In genomic region chr20:43774754-43775153, GRCh38 we compare ENCODE assay signal across 18 cellular contexts. TPM values are rescaled to one million over a fixed set of nuclear protein-coding genes. Genes with fewer than 3 reads are reported as not detected.
A peak's percentile ranks its signal among the peaks of the same experiment; 100 is the strongest.
DNase-seq lines count a peak whose midpoint lies in the region; ATAC-seq and TF ChIP-seq lines count a peak whose summit lies in the region.
"Had no signal": no experiment of that assay in that cellular context is flagged by ENCODE, and none has a peak within 500 bp of the region (broad histone marks: within the 10 kb centered on the region; RNA-seq: fewer than 3 reads in every experiment).

No MANE protein-coding gene starts in this region.

- no peak for TF ChIP-seq CTCF in adrenal gland (IDR thresholded peaks at IDR 0.05)
- no peak for TF ChIP-seq CTCF in neural progenitor cell (IDR thresholded peaks at IDR 0.05)

- ATAC-seq in activated naive CD8-positive, alpha-beta T cell treated with anti-CD3 and anti-CD28 coated beads, Interleukin-2, amount 10 ng/mL, durations not matched to agents 7 days and 5 days (ENCODE audit: low read depth) = no peak
- peak; percentile 60 for ATAC-seq in activated T-helper 17 cell treated with anti-CD3 and anti-CD28 coated beads, Interleukin-2, amount 50 U/mL, for 72 hours (replicated peaks)
- ATAC-seq: GM12878, HepG2 had no signal

- H3K9ac ChIP-seq in neural progenitor cell = no peak overlapping the region
- H3K9ac ChIP-seq: BLaER1 treated with 17β-estradiol and CSF1 and Interleukin-3, amounts not matched to agents 10 nM and 100 nM had no signal

- WGBS in adrenal gland, 4 donors = 80 to 85% (median 84%) methylated on average over 10 of the region's 10 CpGs

- H2AFZ ChIP-seq in neural progenitor cell (replicated peaks) = no peak overlapping the region

- H3K27ac Mint-ChIP-seq in activated CD4-positive, alpha-beta memory T cell treated with anti-CD3 and anti-CD28 coated beads for 36 hours = no peak overlapping the region
- H3K27ac Mint-ChIP-seq in activated CD4-positive, alpha-beta memory T cell treated with anti-CD3 and anti-CD28 coated beads, Interleukin-2, amount 10 ng/mL, durations not matched to agents 7 days and 5 days = no peak overlapping the region
- peak overlapping the region; percentile 27 for H3K27ac Mint-ChIP-seq in activated naive CD8-positive, alpha-beta T cell treated with anti-CD3 and anti-CD28 coated beads, Interleukin-2, amount 10 ng/mL, durations not matched to agents 7 days and 5 days
- H3K27ac Mint-ChIP-seq in activated naive CD8-positive, alpha-beta T cell treated with anti-CD3 and anti-CD28 coated beads for 36 hours = no peak overlapping the region
- peak overlapping the region; percentile 39 for H3K27ac Mint-ChIP-seq in activated T-helper 17 cell treated with anti-CD3 and anti-CD28 coated beads, Interleukin-2, amount 50 U/mL, for 72 hours
- no peak overlapping the region for H3K27ac Mint-ChIP-seq in neural progenitor cell
- H3K27ac Mint-ChIP-seq: CD4-positive, alpha-beta T cell had no signal

- no peaks in the 10 kb centered on the region for H3K79me2 ChIP-seq in neural progenitor cell (ENCODE audit: low read depth)

- no peak for TF ChIP-seq POLR2A in adrenal gland (IDR thresholded peaks at IDR 0.05)

- H3K4me3 Mint-ChIP-seq in activated CD4-positive, alpha-beta memory T cell treated with anti-CD3 and anti-CD28 coated beads for 36 hours = no peak overlapping the region
- no peak overlapping the region for H3K4me3 Mint-ChIP-seq in activated CD4-positive, alpha-beta memory T cell treated with anti-CD3 and anti-CD28 coated beads, Interleukin-2, amount 10 ng/mL, durations not matched to agents 7 days and 5 days
- H3K4me3 Mint-ChIP-seq in activated naive CD8-positive, alpha-beta T cell treated with anti-CD3 and anti-CD28 coated beads, Interleukin-2, amount 10 ng/mL, durations not matched to agents 7 days and 5 days = no peak overlapping the region
- no peak overlapping the region for H3K4me3 Mint-ChIP-seq in activated naive CD8-positive, alpha-beta T cell treated with anti-CD3 and anti-CD28 coated beads for 36 hours
- H3K4me3 Mint-ChIP-seq in activated T-helper 17 cell treated with anti-CD3 and anti-CD28 coated beads, Interleukin-2, amount 50 U/mL, for 72 hours = no peak overlapping the region
- H3K4me3 Mint-ChIP-seq in neural progenitor cell = no peak overlapping the region
- H3K4me3 Mint-ChIP-seq: CD4-positive, alpha-beta T cell had no signal

- peaks cover 25% of the 10 kb centered on the region for H3K27me3 Mint-ChIP-seq in activated CD4-positive, alpha-beta memory T cell treated with anti-CD3 and anti-CD28 coated beads for 36 hours
- peaks cover 46% of the 10 kb centered on the region for H3K27me3 Mint-ChIP-seq in activated CD4-positive, alpha-beta memory T cell treated with anti-CD3 and anti-CD28 coated beads, Interleukin-2, amount 10 ng/mL, durations not matched to agents 7 days and 5 days
- peaks cover 30% of the 10 kb centered on the region for H3K27me3 Mint-ChIP-seq in activated naive CD8-positive, alpha-beta T cell treated with anti-CD3 and anti-CD28 coated beads, Interleukin-2, amount 10 ng/mL, durations not matched to agents 7 days and 5 days
- H3K27me3 Mint-ChIP-seq in activated naive CD8-positive, alpha-beta T cell treated with anti-CD3 and anti-CD28 coated beads for 36 hours = peaks cover 20% of the 10 kb centered on the region
- peaks cover 40% of the 10 kb centered on the region for H3K27me3 Mint-ChIP-seq in activated T-helper 17 cell treated with anti-CD3 and anti-CD28 coated beads, Interleukin-2, amount 50 U/mL, for 72 hours
- H3K27me3 Mint-ChIP-seq in neural progenitor cell (ENCODE audit: insufficient read depth, low read depth) = peaks cover 5% of the 10 kb centered on the region

- H3K4me1 Mint-ChIP-seq in activated CD4-positive, alpha-beta memory T cell treated with anti-CD3 and anti-CD28 coated beads for 36 hours (ENCODE audit: low read depth) = peaks cover 4% of the 10 kb centered on the region
- peaks cover 1% of the 10 kb centered on the region for H3K4me1 Mint-ChIP-seq in activated CD4-positive, alpha-beta memory T cell treated with anti-CD3 and anti-CD28 coated beads, Interleukin-2, amount 10 ng/mL, durations not matched to agents 7 days and 5 days
- no peaks in the 10 kb centered on the region for H3K4me1 Mint-ChIP-seq in activated naive CD8-positive, alpha-beta T cell treated with anti-CD3 and anti-CD28 coated beads, Interleukin-2, amount 10 ng/mL, durations not matched to agents 7 days and 5 days
- no peaks in the 10 kb centered on the region for H3K4me1 Mint-ChIP-seq in activated naive CD8-positive, alpha-beta T cell treated with anti-CD3 and anti-CD28 coated beads for 36 hours
- peaks cover 6% of the 10 kb centered on the region for H3K4me1 Mint-ChIP-seq in activated T-helper 17 cell treated with anti-CD3 and anti-CD28 coated beads, Interleukin-2, amount 50 U/mL, for 72 hours
- H3K4me1 Mint-ChIP-seq in neural progenitor cell = peaks cover 3% of the 10 kb centered on the region

- intact Hi-C loops in activated CD4-positive, alpha-beta memory T cell treated with anti-CD3 and anti-CD28 coated beads for 36 hours (cut with micrococcal nuclease) = no loop called here
- intact Hi-C loops in adrenal gland (cut with DNase I) = no loop called here

- H3K4me3 ChIP-seq in adrenal gland = no peak overlapping the region
- no peak overlapping the region for H3K4me3 ChIP-seq in neural progenitor cell
- H3K4me3 ChIP-seq: BLaER1 treated with 17β-estradiol and CSF1 and Interleukin-3, amounts not matched to agents 10 nM and 100 nM; GM12878 had no signal

- H3K36me3 Mint-ChIP-seq in activated CD4-positive, alpha-beta memory T cell treated with anti-CD3 and anti-CD28 coated beads for 36 hours = no peaks in the 10 kb centered on the region
- H3K36me3 Mint-ChIP-seq in activated CD4-positive, alpha-beta memory T cell treated with anti-CD3 and anti-CD28 coated beads, Interleukin-2, amount 10 ng/mL, durations not matched to agents 7 days and 5 days (ENCODE audit: low read depth) = peaks cover 2% of the 10 kb centered on the region
- peaks cover 7% of the 10 kb centered on the region for H3K36me3 Mint-ChIP-seq in activated naive CD8-positive, alpha-beta T cell treated with anti-CD3 and anti-CD28 coated beads, Interleukin-2, amount 10 ng/mL, durations not matched to agents 7 days and 5 days
- peaks cover 2% of the 10 kb centered on the region for H3K36me3 Mint-ChIP-seq in activated naive CD8-positive, alpha-beta T cell treated with anti-CD3 and anti-CD28 coated beads for 36 hours
- H3K36me3 Mint-ChIP-seq in activated T-helper 17 cell treated with anti-CD3 and anti-CD28 coated beads, Interleukin-2, amount 50 U/mL, for 72 hours (ENCODE audit: low read depth) = no peaks in the 10 kb centered on the region
- no peaks in the 10 kb centered on the region for H3K36me3 Mint-ChIP-seq in neural progenitor cell

- peaks cover 18% of the 10 kb centered on the region for H3K9me3 Mint-ChIP-seq in activated CD4-positive, alpha-beta memory T cell treated with anti-CD3 and anti-CD28 coated beads for 36 hours
- H3K9me3 Mint-ChIP-seq in activated CD4-positive, alpha-beta memory T cell treated with anti-CD3 and anti-CD28 coated beads, Interleukin-2, amount 10 ng/mL, durations not matched to agents 7 days and 5 days = peaks cover 8% of the 10 kb centered on the region
- H3K9me3 Mint-ChIP-seq in activated naive CD8-positive, alpha-beta T cell treated with anti-CD3 and anti-CD28 coated beads, Interleukin-2, amount 10 ng/mL, durations not matched to agents 7 days and 5 days = peaks cover 16% of the 10 kb centered on the region
- peaks cover 8% of the 10 kb centered on the region for H3K9me3 Mint-ChIP-seq in activated naive CD8-positive, alpha-beta T cell treated with anti-CD3 and anti-CD28 coated beads for 36 hours
- peaks cover 10% of the 10 kb centered on the region for H3K9me3 Mint-ChIP-seq in activated T-helper 17 cell treated with anti-CD3 and anti-CD28 coated beads, Interleukin-2, amount 50 U/mL, for 72 hours
- H3K9me3 Mint-ChIP-seq in neural progenitor cell = peaks cover 8% of the 10 kb centered on the region

- H3K27ac ChIP-seq in adrenal gland (no peak overlapping the region), neural progenitor cell (no peak overlapping the region)
- H3K27ac ChIP-seq: BLaER1 treated with 17β-estradiol and CSF1 and Interleukin-3, amounts not matched to agents 10 nM and 100 nM had no signal

- H3K4me1 ChIP-seq in adrenal gland (replicated peaks in 1 of 2) (no peaks in the 10 kb centered on the region), neural progenitor cell (no peaks in the 10 kb centered on the region)

- peaks cover 0 to 8% (median 0%) of the 10 kb centered on the region in 3 donors for H3K9me3 ChIP-seq in adrenal gland (replicated peaks in 1 of 3)
- no peaks in the 10 kb centered on the region for H3K9me3 ChIP-seq in neural progenitor cell (ENCODE audit: low read depth)

- H3K4me2 ChIP-seq in neural progenitor cell = no peak overlapping the region
- H3K4me2 ChIP-seq: BLaER1 treated with 17β-estradiol and CSF1 and Interleukin-3, amounts not matched to agents 10 nM and 100 nM had no signal

- H3K27me3 ChIP-seq in adrenal gland = peaks cover 3% of the 10 kb centered on the region
- H3K27me3 ChIP-seq in neural progenitor cell = no peaks in the 10 kb centered on the region
- H3K27me3 ChIP-seq: BLaER1 treated with 17β-estradiol and CSF1 and Interleukin-3, amounts not matched to agents 10 nM and 100 nM had no signal

- POLR2A ChIA-PET in activated CD4-positive, alpha-beta memory T cell treated with anti-CD3 and anti-CD28 coated beads for 36 hours (lab: Charles Lee) = interaction anchor here (1.0 kb wide), 1 partner anchor 23 kb away, joined by 3 read pairs; no protein-coding TSS in a partner anchor
- POLR2A ChIA-PET in activated CD4-positive, alpha-beta memory T cell treated with anti-CD3 and anti-CD28 coated beads, Interleukin-2, amount 10 ng/mL, durations not matched to agents 7 days and 5 days (lab: Charles Lee) = no interaction called here
- POLR2A ChIA-PET in activated naive CD8-positive, alpha-beta T cell treated with anti-CD3 and anti-CD28 coated beads, Interleukin-2, amount 10 ng/mL, durations not matched to agents 7 days and 5 days (lab: Charles Lee) = no interaction called here

- DNase-seq in activated CD4-positive, alpha-beta memory T cell treated with anti-CD3 and anti-CD28 coated beads for 36 hours = peak; percentile 41
- DNase-seq in activated CD4-positive, alpha-beta memory T cell treated with anti-CD3 and anti-CD28 coated beads, Interleukin-2, amount 10 ng/mL, durations not matched to agents 7 days and 5 days = no peak
- DNase-seq in activated naive CD8-positive, alpha-beta T cell treated with anti-CD3 and anti-CD28 coated beads, Interleukin-2, amount 10 ng/mL, durations not matched to agents 7 days and 5 days = no peak
- no peak for DNase-seq in activated naive CD8-positive, alpha-beta T cell treated with anti-CD3 and anti-CD28 coated beads for 36 hours
- peak; percentile 44 for DNase-seq in stimulated activated CD8-positive, alpha-beta memory T cell treated with anti-CD3 and anti-CD28 coated beads, Interleukin-4, amount 100 ng/mL, for 48 hours
- no peak for DNase-seq in adrenal gland
- no peak for DNase-seq in neural progenitor cell (ENCODE audit: low spot score)
- DNase-seq: 8988T; Calu3; CD4-positive, alpha-beta T cell; DMS 273 treated with DMSO at 0.1 percent for 48 hours; HCEC 1CT had no signal

- CTCF ChIA-PET in activated CD4-positive, alpha-beta memory T cell treated with anti-CD3 and anti-CD28 coated beads for 36 hours (lab: Charles Lee) = no interaction called here
- CTCF ChIA-PET in activated CD4-positive, alpha-beta memory T cell treated with anti-CD3 and anti-CD28 coated beads, Interleukin-2, amount 10 ng/mL, durations not matched to agents 7 days and 5 days (lab: Charles Lee) = interaction anchor here (1.0 kb wide), 1 partner anchor 25 kb away, joined by 3 read pairs; no protein-coding TSS in a partner anchor

- no peaks in the 10 kb centered on the region for H3K36me3 ChIP-seq in adrenal gland (replicated peaks in 1 of 2)
- H3K36me3 ChIP-seq in neural progenitor cell = no peaks in the 10 kb centered on the region
- H3K36me3 ChIP-seq: BLaER1 treated with 17β-estradiol and CSF1 and Interleukin-3, amounts not matched to agents 10 nM and 100 nM had no signal

- no peaks in the 10 kb centered on the region for H4K20me1 ChIP-seq in neural progenitor cell (ENCODE audit: low read depth)
- H4K20me1 ChIP-seq: BLaER1 treated with 17β-estradiol and CSF1 and Interleukin-3, amounts not matched to agents 10 nM and 100 nM had no signal

- H3F3A ChIP-seq in neural progenitor cell (ENCODE audit: low read depth) = no peaks in the 10 kb centered on the region

RNA-seq across cellular contexts. Expression of gene GTSF1L, which starts 48.0 kb away (rescaled TPM):
- total RNA-seq in activated CD4-positive, alpha-beta memory T cell treated with anti-CD3 and anti-CD28 coated beads for 36 hours = not detected
- not detected for total RNA-seq in activated CD4-positive, alpha-beta memory T cell treated with anti-CD3 and anti-CD28 coated beads, Interleukin-2, amount 10 ng/mL, durations not matched to agents 7 days and 5 days
- total RNA-seq in activated naive CD8-positive, alpha-beta T cell treated with anti-CD3 and anti-CD28 coated beads, Interleukin-2, amount 10 ng/mL, durations not matched to agents 7 days and 5 days = not detected
- total RNA-seq in activated naive CD8-positive, alpha-beta T cell treated with anti-CD3 and anti-CD28 coated beads for 36 hours = not detected
- total RNA-seq in activated T-helper 17 cell treated with anti-CD3 and anti-CD28 coated beads, Interleukin-2, amount 50 U/mL, for 72 hours = not detected
- total RNA-seq in adrenal gland (not detected), neural progenitor cell (ENCODE audit: low replicate concordance) (not detected in 2 replicates)
- polyA plus RNA-seq in adrenal gland = not detected
- total RNA-seq: Calu3; CD4-positive, alpha-beta T cell; Daoy; H4; HepG2 had no signal
- polyA plus RNA-seq: HepG2 had no signal

Comparison
In these comparisons a context has a peak if more than half of its experiments do, and no peak if none do; other contexts are left out.
1. DNase-seq: peak in activated CD4-positive, alpha-beta memory T cell treated with anti-CD3 and anti-CD28 coated beads for 36 hours (single experiment) and stimulated activated CD8-positive, alpha-beta memory T cell treated with anti-CD3 and anti-CD28 coated beads, Interleukin-4, amount 100 ng/mL, for 48 hours (single experiment); none in activated CD4-positive, alpha-beta memory T cell treated with anti-CD3 and anti-CD28 coated beads, Interleukin-2, amount 10 ng/mL, durations not matched to agents 7 days and 5 days (single experiment), activated naive CD8-positive, alpha-beta T cell treated with anti-CD3 and anti-CD28 coated beads, Interleukin-2, amount 10 ng/mL, durations not matched to agents 7 days and 5 days (single experiment), activated naive CD8-positive, alpha-beta T cell treated with anti-CD3 and anti-CD28 coated beads for 36 hours (single experiment), adrenal gland (0 of 7) and neural progenitor cell (single experiment).
2. H3K27ac Mint-ChIP-seq: peak in activated naive CD8-positive, alpha-beta T cell treated with anti-CD3 and anti-CD28 coated beads, Interleukin-2, amount 10 ng/mL, durations not matched to agents 7 days and 5 days (single experiment) and activated T-helper 17 cell treated with anti-CD3 and anti-CD28 coated beads, Interleukin-2, amount 50 U/mL, for 72 hours (single experiment); none in activated CD4-positive, alpha-beta memory T cell treated with anti-CD3 and anti-CD28 coated beads for 36 hours (single experiment), activated CD4-positive, alpha-beta memory T cell treated with anti-CD3 and anti-CD28 coated beads, Interleukin-2, amount 10 ng/mL, durations not matched to agents 7 days and 5 days (single experiment), activated naive CD8-positive, alpha-beta T cell treated with anti-CD3 and anti-CD28 coated beads for 36 hours (single experiment) and neural progenitor cell (single experiment).